Comparison of ENCODE assay signal across 14 cellular contexts in the genomic region with DNA sequence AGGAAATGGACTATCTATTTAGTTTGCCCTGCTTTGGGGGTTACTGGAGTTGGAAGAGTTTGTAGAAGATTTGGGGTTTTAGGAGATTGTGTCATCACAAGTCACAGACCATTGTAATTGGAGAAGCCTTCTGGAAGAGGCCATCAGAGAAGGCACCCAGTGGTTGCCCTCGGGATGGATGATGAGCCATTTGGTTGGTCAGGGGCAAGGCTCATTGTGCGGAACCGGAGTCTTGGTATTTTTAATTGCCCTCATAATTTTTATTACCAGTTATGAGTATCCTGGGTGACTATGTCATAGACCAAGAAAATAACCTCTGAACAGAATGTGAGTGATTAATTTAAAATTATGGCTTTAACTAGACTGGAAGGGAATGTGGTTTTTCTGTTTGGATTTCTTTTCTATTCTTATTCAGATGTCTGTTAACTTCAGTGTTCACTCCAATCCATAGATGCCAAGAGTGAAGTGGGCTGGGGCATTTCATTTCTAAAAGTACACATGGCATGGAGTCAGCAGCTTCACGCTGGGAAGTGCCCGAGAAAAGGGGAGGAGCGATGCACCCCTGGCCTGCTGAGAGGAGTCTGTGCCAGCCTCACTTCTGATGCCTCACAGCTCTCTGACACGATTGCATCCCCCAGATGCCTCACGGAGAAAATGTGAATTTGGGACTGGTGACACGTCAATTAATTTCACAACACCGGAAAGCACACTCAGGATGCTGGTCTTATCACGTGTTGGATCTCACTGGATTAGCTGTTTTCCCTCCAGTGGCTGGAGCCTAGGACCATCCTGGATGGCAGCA.
DNase-seq lines count a peak whose midpoint lies in the region; ATAC-seq, FAIRE-seq and TF ChIP-seq lines count a peak whose summit lies in the region.
"Had no signal": no experiment of that assay in that cellular context is flagged by ENCODE, and none has a peak within 500 bp of the region (broad histone marks: within the 10 kb centered on the region; RNA-seq: fewer than 3 reads in every experiment).

No MANE protein-coding gene starts in this region.

- H3K27me3 Mint-ChIP-seq in astrocyte (ENCODE audit: low read depth, unreplicated experiment), result no peaks in the 10 kb centered on the region

- peak overlapping the region; percentile 46 for H3K9ac ChIP-seq in astrocyte (ENCODE audit: low read length)

- DNase-seq in AG04449 (ENCODE audit: low read depth, low spot score) (peak; percentile 49), HTR-8/SVneo (ENCODE audit: insufficient read length, low spot score) (peak; percentile 58), astrocyte (ENCODE audit: low read depth) (peak; percentile 75), left lung (no peak)
- no peak for DNase-seq in activated CD4-positive, CD25-positive, alpha-beta regulatory T cell (lab: John Stamatoyannopoulos, UW)
- DNase-seq in activated CD4-positive, CD25-positive, alpha-beta regulatory T cell treated with anti-CD3 and anti-CD28 coated beads, Interleukin-2, amount 50 U/mL, for 72 hours, result no peak
- DNase-seq: BE2C, esophagus squamous epithelium, H9, kidney, ovary, SHP77 treated with DMSO at 0.1 percent for 48 hours had no signal

- H3K27ac ChIP-seq in astrocyte (ENCODE audit: low read depth, low read length), result peak overlapping the region; percentile 74
- H3K27ac ChIP-seq in left lung, result no peak overlapping the region
- H3K27ac ChIP-seq: esophagus squamous epithelium, ovary had no signal

- H3K4me1 Mint-ChIP-seq in astrocyte (ENCODE audit: low read depth, unreplicated experiment), result peaks cover 46% of the 10 kb centered on the region

- H3K9me3 ChIP-seq in astrocyte (ENCODE audit: insufficient read depth, low read depth, low read length) (no peaks in the 10 kb centered on the region), left lung (no peaks in the 10 kb centered on the region)
- H3K9me3 ChIP-seq: BE2C, esophagus squamous epithelium had no signal

- intact Hi-C loops in left lung (cut with DNase I), result no loop called here

- POLR2A ChIA-PET in AG04449 (lab: Yijun Ruan, JAX), result interaction anchor here (1.1 kb wide), 1 partner anchor 8 kb away, joined by 3 read pairs; no protein-coding TSS in a partner anchor

- no peaks in the 10 kb centered on the region for H4K20me1 ChIP-seq in astrocyte (ENCODE audit: insufficient read depth, low read length)

- H3K4me1 ChIP-seq in astrocyte (ENCODE audit: insufficient read depth, low read length) (peaks cover 20% of the 10 kb centered on the region), left lung (no peaks in the 10 kb centered on the region)
- H3K4me1 ChIP-seq: BE2C, esophagus squamous epithelium had no signal

- H3K36me3 ChIP-seq in astrocyte (ENCODE audit: insufficient read depth, low read length) (no peaks in the 10 kb centered on the region), left lung (no peaks in the 10 kb centered on the region)
- H3K36me3 ChIP-seq: BE2C, esophagus squamous epithelium, ovary had no signal

- no peak overlapping the region for H3K4me3 Mint-ChIP-seq in astrocyte (ENCODE audit: unreplicated experiment)
- H3K4me3 Mint-ChIP-seq: H9 had no signal

- H3K4me3 ChIP-seq in AG04449 (ENCODE audit: low read depth, low read length) (no peak overlapping the region), astrocyte (ENCODE audit: insufficient read depth, low read depth, low read length) (no peak overlapping the region), left lung (no peak overlapping the region)
- H3K4me3 ChIP-seq: esophagus squamous epithelium, ovary had no signal

- FAIRE-seq in HTR-8/SVneo (lab: Jason Lieb, UNC) (peak; percentile 87), astrocyte (lab: Jason Lieb, UNC) (peak; percentile 93)
- FAIRE-seq: kidney had no signal

- H3K4me2 ChIP-seq in astrocyte (ENCODE audit: low read length), result no peak overlapping the region

- no peaks in the 10 kb centered on the region for H3K27me3 ChIP-seq in astrocyte (ENCODE audit: insufficient read depth, low read length)
- H3K27me3 ChIP-seq in left lung, result no peaks in the 10 kb centered on the region
- H3K27me3 ChIP-seq: BE2C, esophagus squamous epithelium, ovary had no signal

- no peaks in the 10 kb centered on the region for H3K79me2 ChIP-seq in astrocyte (ENCODE audit: insufficient read depth, low read length)

- no peak overlapping the region for H2AFZ ChIP-seq in astrocyte (ENCODE audit: low read depth, low read length)

- H3K36me3 Mint-ChIP-seq in astrocyte (ENCODE audit: low read depth, unreplicated experiment), result peaks cover 1% of the 10 kb centered on the region

- peak overlapping the region; percentile 99 for H3K27ac Mint-ChIP-seq in astrocyte (ENCODE audit: unreplicated experiment)

- CTCF ChIA-PET in AG04449 (lab: Yijun Ruan, JAX), result interaction anchor here (1.2 to 3.0 kb wide), 2 partner anchors 44 to 224 kb away, joined by 3 to 19 read pairs; a partner anchor contains a TSS

- ATAC-seq in left lung, result peak; percentile 68
- no peak for ATAC-seq in HG03139 (IDR thresholded peaks at IDR 0.05; ENCODE audit: unreplicated experiment)
- no peak for ATAC-seq in GM18907 (IDR thresholded peaks at IDR 0.05; ENCODE audit: unreplicated experiment)

- H3K9me3 Mint-ChIP-seq in astrocyte (ENCODE audit: unreplicated experiment), result peaks cover 11% of the 10 kb centered on the region
- H3K9me3 Mint-ChIP-seq: H9 had no signal

- TF ChIP-seq CTCF in AG04449 (IDR thresholded peaks at IDR 0.05; ENCODE audit: insufficient read depth, low read length, missing control alignments) (no peak), astrocyte (IDR thresholded peaks at IDR 0.05; ENCODE audit: insufficient read depth, low read depth, low read length) (no peak), left lung (IDR thresholded peaks at IDR 0.05) (no peak)

Comparison
In these comparisons a context has a peak if more than half of its experiments do, and no peak if none do; other contexts are left out.
1. DNase-seq: peak in AG04449 (single experiment), HTR-8/SVneo (single experiment) and astrocyte (single experiment); none in left lung (0 of 2), activated CD4-positive, CD25-positive, alpha-beta regulatory T cell (0 of 4) and activated CD4-positive, CD25-positive, alpha-beta regulatory T cell treated with anti-CD3 and anti-CD28 coated beads, Interleukin-2, amount 50 U/mL, for 72 hours (single experiment).